Comparison of ENCODE assay signal across 1 cellular context in genomic region chr4:47075919-47076318, GRCh38.
TF ChIP-seq lines count a peak whose summit lies in the region.

No MANE protein-coding gene starts in this region.

TF ChIP-seq in endothelial cell of umbilical vein, 7 proteins besides CTCF, POLR2A, EP300 and RAD21:
- TF ChIP-seq, protein P1, sequence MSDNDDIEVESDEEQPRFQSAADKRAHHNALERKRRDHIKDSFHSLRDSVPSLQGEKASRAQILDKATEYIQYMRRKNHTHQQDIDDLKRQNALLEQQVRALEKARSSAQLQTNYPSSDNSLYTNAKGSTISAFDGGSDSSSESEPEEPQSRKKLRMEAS (IDR thresholded peaks at IDR 0.05; ENCODE audit: insufficient read depth, insufficient read length): no peak
- no peak for TF ChIP-seq FOS (IDR thresholded peaks at IDR 0.05; ENCODE audit: borderline replicate concordance, insufficient read depth, low read length)
- no peak for TF ChIP-seq EZH2 (IDR thresholded peaks at IDR 0.05; ENCODE audit: borderline replicate concordance, low read depth, low read length, severe bottlenecking)
- TF ChIP-seq MYC (IDR thresholded peaks at IDR 0.05; ENCODE audit: low read depth, low read length): no peak
- no peak for TF ChIP-seq JUN (IDR thresholded peaks at IDR 0.05; ENCODE audit: borderline replicate concordance, insufficient read depth, insufficient read length, low read depth)
- TF ChIP-seq POLR2AphosphoS5 (IDR thresholded peaks at IDR 0.05; ENCODE audit: insufficient read depth, low read depth, low read length): no peak
- TF ChIP-seq GATA2 (IDR thresholded peaks at IDR 0.05; ENCODE audit: insufficient read depth, insufficient read length, low read depth, low read length): no peak
TF ChIP-seq in endothelial cell of umbilical vein: peak in this region for 0.
